ENCODE assay signal across 8 cellular contexts in the genomic region with DNA sequence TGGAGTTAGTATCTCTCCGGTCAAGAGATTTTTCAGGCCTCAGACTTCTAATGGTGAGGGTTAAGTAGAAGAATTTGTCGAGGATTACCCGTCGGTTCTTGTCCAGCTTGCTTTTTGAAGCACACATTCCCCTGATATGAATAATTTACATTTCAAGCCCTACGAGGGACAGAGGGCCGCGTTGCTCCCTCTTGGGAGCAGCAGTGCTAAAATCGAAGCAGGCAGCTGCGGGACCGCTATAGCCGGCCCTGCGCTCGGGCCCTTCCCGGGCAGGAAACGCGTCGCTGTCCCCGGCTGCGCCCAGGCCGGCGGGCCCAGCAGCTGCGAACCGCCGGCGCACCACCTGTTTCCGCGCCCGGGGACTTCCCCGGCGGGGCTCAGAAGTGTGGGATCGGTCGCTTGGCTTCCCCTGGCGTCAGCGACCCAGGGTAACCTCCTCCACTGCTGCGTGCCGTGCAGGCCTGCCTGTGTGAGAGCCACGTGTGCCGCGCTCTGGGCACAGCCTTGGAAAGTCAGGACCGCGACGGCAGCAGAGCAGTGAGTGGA. TPM values are rescaled to one million over a fixed set of nuclear protein-coding genes. Genes with fewer than 3 reads are reported as not detected.
DNase-seq lines count a peak whose midpoint lies in the region; ATAC-seq and TF ChIP-seq lines count a peak whose summit lies in the region.
"Not testable (repeated sequence)": the region's sequence is repeated elsewhere in the genome, so short reads cannot be mapped to it uniquely, and the experiment has no call there.

No MANE protein-coding gene starts in this region.

- H3K36me3 ChIP-seq in HCT116 (ENCODE audit: control insufficient read depth in 1 of 2, insufficient read depth in 2 of 2, low read length in 2 of 2) (peaks cover 16% of the 10 kb centered on the region in 2 experiments), left ventricle myocardium inferior (peaks cover 35% of the 10 kb centered on the region)
- not testable (repeated sequence) for H3K36me3 ChIP-seq in transverse colon

- peak; percentile 5 for TF ChIP-seq CTCF in GM13976 (IDR thresholded peaks at IDR 0.05; ENCODE audit: borderline replicate concordance, control extremely low read depth, extremely low read depth, insufficient read depth, missing control alignments)
- not testable (repeated sequence) for TF ChIP-seq CTCF in HCT116 (IDR thresholded peaks at IDR 0.05 in 2 of 3, conservative IDR thresholded peaks at IDR 0.05 in 1 of 3; ENCODE audit: borderline replicate concordance in 1 of 3, insufficient read depth in 1 of 3, low read depth in 2 of 3, low read length in 2 of 3); left ventricle myocardium inferior (IDR thresholded peaks at IDR 0.05; ENCODE audit: borderline replicate concordance); transverse colon (IDR thresholded peaks at IDR 0.05)

- H3K4me1 Mint-ChIP-seq in IgD-negative memory B cell: peaks cover 40 to 54% (median 52%) of the 10 kb centered on the region in 3 donors
- H3K4me1 Mint-ChIP-seq in activated naive CD8-positive, alpha-beta T cell treated with anti-CD3 and anti-CD28 coated beads for 36 hours: peaks cover 73% of the 10 kb centered on the region

- peak; percentile 20 for TF ChIP-seq EP300 in transverse colon (IDR thresholded peaks at IDR 0.05; ENCODE audit: low read depth)

- TF ChIP-seq RAD21 in HCT116 (IDR thresholded peaks at IDR 0.05; ENCODE audit: low read depth): not testable (repeated sequence)

- peak overlapping the region; percentile 88 to 96 (median 94) for H3K27ac Mint-ChIP-seq in IgD-negative memory B cell
- H3K27ac Mint-ChIP-seq in activated naive CD8-positive, alpha-beta T cell treated with anti-CD3 and anti-CD28 coated beads for 36 hours: peak overlapping the region; percentile 97

- not testable (repeated sequence) for H3K9me3 Mint-ChIP-seq in IgD-negative memory B cell; activated naive CD8-positive, alpha-beta T cell treated with anti-CD3 and anti-CD28 coated beads for 36 hours

- H4K20me1 ChIP-seq in HCT116 (ENCODE audit: insufficient read depth): not testable (repeated sequence)

- H3K27ac ChIP-seq in HCT116 (ENCODE audit: low read depth, low read length) (peak overlapping the region; percentile 34), left ventricle myocardium inferior (replicated peaks) (peak overlapping the region; percentile 83), transverse colon (peak overlapping the region; percentile 53 to 74 (median 64))

- peak; percentile 84 for ATAC-seq in HCT116

- intact Hi-C loops in HCT116 (cut with micrococcal nuclease); left ventricle myocardium inferior (cut with micrococcal nuclease); transverse colon (cut with DNase I; ENCODE audit: low total_unique reads): not testable (repeated sequence)

- peak; percentile 82 for DNase-seq in GM13976 (ENCODE audit: low spot score)
- not testable (repeated sequence) for DNase-seq in HCT116 (ENCODE audit: low read depth, low spot score)
- peak; percentile 76 for DNase-seq in T-helper 9 cell
- DNase-seq in activated naive CD8-positive, alpha-beta T cell treated with anti-CD3 and anti-CD28 coated beads for 36 hours: peak; percentile 89
- DNase-seq in left ventricle myocardium inferior: peak; percentile 59
- DNase-seq in retina: peak; percentile 78
- DNase-seq in transverse colon: peak; percentile 62

- not testable (repeated sequence) for H3K27me3 Mint-ChIP-seq in IgD-negative memory B cell; activated naive CD8-positive, alpha-beta T cell treated with anti-CD3 and anti-CD28 coated beads for 36 hours

- H3K36me3 Mint-ChIP-seq in IgD-negative memory B cell: not testable (repeated sequence)
- H3K36me3 Mint-ChIP-seq in activated naive CD8-positive, alpha-beta T cell treated with anti-CD3 and anti-CD28 coated beads for 36 hours: peaks cover 46% of the 10 kb centered on the region

- H2AFZ ChIP-seq in HCT116 (ENCODE audit: low read depth, low read length, poor library complexity, severe bottlenecking): peak overlapping the region; percentile 62

- peak overlapping the region; percentile 66 to 92 (median 80) for H3K4me3 Mint-ChIP-seq in IgD-negative memory B cell
- peak overlapping the region; percentile 76 for H3K4me3 Mint-ChIP-seq in activated naive CD8-positive, alpha-beta T cell treated with anti-CD3 and anti-CD28 coated beads for 36 hours

- peak overlapping the region; percentile 18 to 38 for H3K4me3 ChIP-seq in HCT116 (replicated peaks in 1 of 2; ENCODE audit: low read depth in 1 of 2, low read length in 2 of 2)
- H3K4me3 ChIP-seq in left ventricle myocardium inferior: peak overlapping the region; percentile 51
- H3K4me3 ChIP-seq in transverse colon: peak overlapping the region in 2 of 4 donors; percentile 5

- not testable (repeated sequence) for H3K9me3 ChIP-seq in HCT116 (ENCODE audit: control insufficient read depth in 1 of 2, insufficient read depth in 1 of 2, low read depth in 1 of 2, low read length in 2 of 2); left ventricle myocardium inferior (replicated peaks); transverse colon

- H3K4me1 ChIP-seq in HCT116 (ENCODE audit: control insufficient read depth in 1 of 2, insufficient read depth in 2 of 2, low read length in 2 of 2) (peaks cover 5 to 33% of the 10 kb centered on the region in 2 experiments; a peak in 3 of 4 replicates), left ventricle myocardium inferior (peaks cover 29% of the 10 kb centered on the region), transverse colon (peaks cover 0 to 19% (median 8%) of the 10 kb centered on the region in 4 donors)

- not testable (repeated sequence) for H3K9me2 ChIP-seq in HCT116 (ENCODE audit: insufficient read depth)

- H3K4me2 ChIP-seq in HCT116 (ENCODE audit: low read length): peak overlapping the region; percentile 70

- in situ Hi-C loops in GM13976 (cut with MboI; ENCODE audit: low sequenced_read_pairs, unreplicated experiment): not testable (repeated sequence)
- in situ Hi-C loops in transverse colon (cut with MboI; ENCODE audit: low pct_ligation_motif_present in 1 of 4, low pct_unique_long_range_greater_than_20kb in 1 of 4, low sequenced_read_pairs in 3 of 4): loop anchor here in 2 of 4 donors (10.0 to 25.0 kb wide), 2 partner anchors 196 to 503 kb away; a partner anchor contains a TSS

- not testable (repeated sequence) for TF ChIP-seq POLR2A in HCT116 (IDR thresholded peaks at IDR 0.05; ENCODE audit: borderline replicate concordance, extremely low read depth, insufficient read depth, insufficient read length); transverse colon (IDR thresholded peaks at IDR 0.05)

- CTCF ChIA-PET in HCT116 (lab: Charles Lee): interaction anchor here (8.9 kb wide), 1 partner anchor 175 kb away, joined by 79 read pairs; no protein-coding TSS in a partner anchor

- 14 to 28% methylated on average over 3 to 28 of the region's 42 CpGs for WGBS in transverse colon (ENCODE audit: low coverage in 1 of 2), 2 donors

- not testable (repeated sequence) for H3K79me2 ChIP-seq in HCT116 (ENCODE audit: insufficient read depth, low read length)

- POLR2A ChIA-PET in HCT116 (lab: Charles Lee): not testable (repeated sequence)

- H3K9ac ChIP-seq in HCT116 (ENCODE audit: low read length): peak overlapping the region; percentile 60

- RAD21 ChIA-PET in HCT116 (lab: Charles Lee; ENCODE audit: low non-redundant PET in 1 of 2, low total read pairs in 2 of 2, uncharacterized antibody in 2 of 2, unreplicated experiment in 2 of 2): not testable (repeated sequence)

- not testable (repeated sequence) for BruUV-seq in HCT116 (replicated peaks; lab: Mats Ljungman, UMichigan)

- H3K27me3 ChIP-seq in HCT116 (ENCODE audit: insufficient read depth, low read length); left ventricle myocardium inferior (ENCODE audit: low read depth); transverse colon: not testable (repeated sequence)

TF ChIP-seq in HCT116, 20 proteins besides CTCF, POLR2A, EP300 and RAD21:
- TF ChIP-seq ZFX (IDR thresholded peaks at IDR 0.05): peak; percentile 95
- peak; percentile 48 for TF ChIP-seq POLR2AphosphoS5 (IDR thresholded peaks at IDR 0.05; ENCODE audit: low read depth, low read length)
- TF ChIP-seq, protein P1, sequence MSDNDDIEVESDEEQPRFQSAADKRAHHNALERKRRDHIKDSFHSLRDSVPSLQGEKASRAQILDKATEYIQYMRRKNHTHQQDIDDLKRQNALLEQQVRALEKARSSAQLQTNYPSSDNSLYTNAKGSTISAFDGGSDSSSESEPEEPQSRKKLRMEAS (IDR thresholded peaks at IDR 0.05): peak; percentile 89
TF ChIP-seq in HCT116: peak in this region for 3; not testable (repeated sequence) for 17.

RNA-seq across cellular contexts. Expression of a gene that starts 11.1 kb away (rescaled TPM):
- total RNA-seq in HCT116 (2021; ENCODE audit: unreplicated experiment) (131 TPM), left ventricle myocardium inferior (99.9 TPM), transverse colon (10 to 100 TPM in 3 of 4 donors, not detected in 1; 32.7 to 45.6 (median 32.8) TPM)
- 51.8 and 75.7 TPM in 2 replicates for polyA plus RNA-seq in HCT116 (2012)
- 80.0 TPM for polyA plus RNA-seq in IgD-negative memory B cell
- total RNA-seq in activated naive CD8-positive, alpha-beta T cell treated with anti-CD3 and anti-CD28 coated beads for 36 hours: 100 to 1,000 TPM; 120 to 134 TPM

RNA-seq across cellular contexts. Expression of a gene that starts 32.0 kb away (rescaled TPM):
- 4.8 TPM for total RNA-seq in HCT116 (2021; ENCODE audit: unreplicated experiment)
- 1.1 and 1.3 TPM in 2 replicates for polyA plus RNA-seq in HCT116 (2012)
- polyA plus RNA-seq in IgD-negative memory B cell: 0.33 TPM
- 1 to 10 TPM; 5.9 to 6.0 TPM for total RNA-seq in activated naive CD8-positive, alpha-beta T cell treated with anti-CD3 and anti-CD28 coated beads for 36 hours
- 0.08 TPM for total RNA-seq in left ventricle myocardium inferior
- total RNA-seq in transverse colon: under 1 TPM in 2 of 4 donors, not detected in 2; 0.14 to 0.48 TPM

RNA-seq across cellular contexts. Expression of a gene that starts 32.3 kb away (rescaled TPM):
- 17.1 TPM for total RNA-seq in HCT116 (2021; ENCODE audit: unreplicated experiment)
- 5.4 and 6.1 TPM in 2 replicates for polyA plus RNA-seq in HCT116 (2012)
- 10.6 TPM for polyA plus RNA-seq in IgD-negative memory B cell
- total RNA-seq in activated naive CD8-positive, alpha-beta T cell treated with anti-CD3 and anti-CD28 coated beads for 36 hours: 1 to 10 TPM; 5.0 to 5.2 TPM
- 3.7 TPM for total RNA-seq in left ventricle myocardium inferior
- total RNA-seq in transverse colon: 1 to 10 TPM in 2 of 4 donors, under 1 TPM in 1, not detected in 1; 0.41 to 4.4 (median 1.6) TPM
